Comparison of ENCODE assay signal across 20 cellular contexts in the genomic region with DNA sequence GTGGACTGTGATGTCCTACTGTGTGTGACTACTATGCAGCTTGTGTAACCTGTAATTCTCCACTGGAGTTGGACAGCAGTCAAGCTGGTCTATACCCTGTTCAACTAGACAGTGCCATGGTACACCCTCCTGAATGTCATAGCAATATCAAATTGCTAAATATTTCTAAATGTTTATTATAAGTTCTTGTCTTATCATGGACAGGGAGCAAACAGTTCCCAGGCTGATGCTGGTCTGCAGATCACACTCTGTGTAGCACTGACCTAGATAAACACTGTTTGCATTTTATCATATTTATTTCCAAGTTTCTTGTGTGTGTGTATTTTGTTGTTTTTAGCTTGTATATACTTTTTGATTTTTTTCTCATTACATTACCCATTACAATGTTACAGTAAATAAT. TPM values are rescaled to one million over a fixed set of nuclear protein-coding genes. Genes with fewer than 3 reads are reported as not detected.
"Had no signal": no experiment of that assay in that cellular context is flagged by ENCODE, and none has a peak within 500 bp of the region (broad histone marks: within the 10 kb centered on the region; RNA-seq: fewer than 3 reads in every experiment).

No MANE protein-coding gene starts in this region.

- H3K27me3 ChIP-seq: breast epithelium, dorsolateral prefrontal cortex, SJCRH30 had no signal

- DNase-seq: activated B cell treated with CpG ODN at 0.5 μM for 24 hours; activated CD4-positive, alpha-beta T cell treated with anti-CD3 and anti-CD28 coated beads for 48 hours; activated CD8-positive, alpha-beta memory T cell treated with anti-CD3 and anti-CD28 coated beads, Interleukin-2, amount 50 U/mL, for 48 hours; activated CD8-positive, alpha-beta T cell treated with anti-CD3 and anti-CD28 coated beads, Interleukin-2, amount 10 ng/mL, durations not matched to agents 7 days and 5 days; activated gamma-delta T cell treated with Interleukin-2 at 50 U/mL for 16 hours; activated naive CD8-positive, alpha-beta T cell treated with anti-CD3 and anti-CD28 coated beads for 36 hours; activated T-cell treated with anti-CD3 and anti-CD28 coated beads, Interleukin-2, amount 50 U/mL, for 72 hours; anterior cingulate cortex; dorsolateral prefrontal cortex; erythroblast; immature natural killer cell; naive thymus-derived CD8-positive, alpha-beta T cell; retina; SJCRH30; stimulated activated naive CD8-positive, alpha-beta T cell treated with anti-CD3 and anti-CD28 coated beads, Interleukin-15, amount 100 ng/mL, for 72 hours; SW 1271 had no signal

- H3K27ac ChIP-seq: parathyroid adenoma, SJCRH30 had no signal

- H3K9me3 Mint-ChIP-seq: activated B cell treated with CpG ODN at 0.5 μM for 24 hours; activated naive CD8-positive, alpha-beta T cell treated with anti-CD3 and anti-CD28 coated beads for 36 hours; immature natural killer cell; naive thymus-derived CD8-positive, alpha-beta T cell; stimulated activated naive CD8-positive, alpha-beta T cell treated with anti-CD3 and anti-CD28 coated beads, Interleukin-15, amount 100 ng/mL, for 72 hours had no signal

- H3K4me3 ChIP-seq: breast epithelium, dorsolateral prefrontal cortex, SJCRH30, thoracic aorta had no signal

- H3K4me1 ChIP-seq: parathyroid adenoma, SJCRH30 had no signal

- H3K27me3 Mint-ChIP-seq: activated naive CD8-positive, alpha-beta T cell treated with anti-CD3 and anti-CD28 coated beads for 36 hours; stimulated activated naive CD8-positive, alpha-beta T cell treated with anti-CD3 and anti-CD28 coated beads, Interleukin-15, amount 100 ng/mL, for 72 hours had no signal

- H3K4me1 Mint-ChIP-seq: activated B cell treated with CpG ODN at 0.5 μM for 24 hours; activated naive CD8-positive, alpha-beta T cell treated with anti-CD3 and anti-CD28 coated beads for 36 hours; immature natural killer cell had no signal

- H3K9me3 ChIP-seq: breast epithelium, thoracic aorta had no signal

- H2AFZ ChIP-seq: parathyroid adenoma had no signal

- ATAC-seq: activated CD8-positive, alpha-beta T cell treated with anti-CD3 and anti-CD28 coated beads, Interleukin-2, amount 10 ng/mL, durations not matched to agents 7 days and 5 days; activated T-cell treated with anti-CD3 and anti-CD28 coated beads, Interleukin-2, amount 50 U/mL, for 72 hours; naive thymus-derived CD8-positive, alpha-beta T cell; stimulated activated naive CD8-positive, alpha-beta T cell treated with anti-CD3 and anti-CD28 coated beads, Interleukin-15, amount 100 ng/mL, for 72 hours had no signal

- H3K4me3 Mint-ChIP-seq: activated B cell treated with CpG ODN at 0.5 μM for 24 hours; activated CD8-positive, alpha-beta T cell treated with anti-CD3 and anti-CD28 coated beads, Interleukin-2, amount 10 ng/mL, durations not matched to agents 7 days and 5 days; activated naive CD8-positive, alpha-beta T cell treated with anti-CD3 and anti-CD28 coated beads for 36 hours; activated T-cell treated with anti-CD3 and anti-CD28 coated beads, Interleukin-2, amount 50 U/mL, for 72 hours; immature natural killer cell; naive thymus-derived CD8-positive, alpha-beta T cell; stimulated activated naive CD8-positive, alpha-beta T cell treated with anti-CD3 and anti-CD28 coated beads, Interleukin-15, amount 100 ng/mL, for 72 hours had no signal

- H3K36me3 ChIP-seq: breast epithelium, thoracic aorta had no signal

- H3K9ac ChIP-seq: parathyroid adenoma had no signal

- H3K36me3 Mint-ChIP-seq: activated naive CD8-positive, alpha-beta T cell treated with anti-CD3 and anti-CD28 coated beads for 36 hours; immature natural killer cell; naive thymus-derived CD8-positive, alpha-beta T cell had no signal

- H3K27ac Mint-ChIP-seq: activated B cell treated with CpG ODN at 0.5 μM for 24 hours; activated CD8-positive, alpha-beta T cell treated with anti-CD3 and anti-CD28 coated beads, Interleukin-2, amount 10 ng/mL, durations not matched to agents 7 days and 5 days; activated naive CD8-positive, alpha-beta T cell treated with anti-CD3 and anti-CD28 coated beads for 36 hours; activated T-cell treated with anti-CD3 and anti-CD28 coated beads, Interleukin-2, amount 50 U/mL, for 72 hours; immature natural killer cell; naive thymus-derived CD8-positive, alpha-beta T cell; stimulated activated naive CD8-positive, alpha-beta T cell treated with anti-CD3 and anti-CD28 coated beads, Interleukin-15, amount 100 ng/mL, for 72 hours had no signal

RNA-seq across cellular contexts. Expression of a gene that starts 22.0 kb away (rescaled TPM):
- total RNA-seq: activated B cell treated with CpG ODN at 0.5 μM for 24 hours; activated CD8-positive, alpha-beta T cell treated with anti-CD3 and anti-CD28 coated beads, Interleukin-2, amount 10 ng/mL, durations not matched to agents 7 days and 5 days; activated T-cell treated with anti-CD3 and anti-CD28 coated beads, Interleukin-2, amount 50 U/mL, for 72 hours; T-helper 2 cell treated with Interferon-gamma antibody and Interleukin-4, amounts not matched to agents 100 ng/mL and 5 ng/mL, for 36 hours had no signal
- polyA plus RNA-seq: immature natural killer cell had no signal
